31 cellular contexts compared by ENCODE assay signal in genomic region chr16:6345090-6345489, GRCh38.
A peak's percentile ranks its signal among the peaks of the same experiment; 100 is the strongest.
DNase-seq lines count a peak whose midpoint lies in the region; ATAC-seq and TF ChIP-seq lines count a peak whose summit lies in the region.
"Had no signal": no experiment of that assay in that cellular context is flagged by ENCODE, and none has a peak within 500 bp of the region (broad histone marks: within the 10 kb centered on the region; RNA-seq: fewer than 3 reads in every experiment).

No MANE protein-coding gene starts in this region.

- DNase-seq in GM23338 (ENCODE audit: low spot score): peak; percentile 27
- DNase-seq in Panc1 (ENCODE audit: low read depth, low spot score): no peak
- peak in 1 of 2 donors; percentile 46 for DNase-seq in left colon
- DNase-seq in hepatic stellate cell (ENCODE audit: low spot score): no peak
- no peak for DNase-seq in Karpas-422
- no peak for DNase-seq in T-helper 2 cell treated with Interferon-gamma antibody and Interleukin-4, amounts not matched to agents 5 μg/mL and 100 μg/mL, for 36 hours (ENCODE audit: low spot score)
- no peak for DNase-seq in activated CD4-positive, CD25-positive, alpha-beta regulatory T cell (lab: John Stamatoyannopoulos, UW)
- DNase-seq: activated CD4-positive, alpha-beta T cell treated with anti-CD3 and anti-CD28 coated beads, Interleukin-2, amount 50 U/mL, for 1 hour; activated effector memory CD4-positive, alpha-beta T cell treated with Interleukin-2 at 50 U/mL for 16 hours; activated T-cell treated with anti-CD3 and anti-CD28 coated beads, Interleukin-2, amount 50 U/mL, for 1 hour; anterior cingulate cortex; CD8-positive, alpha-beta memory T cell; effector CD8-positive, alpha-beta T cell; hypothalamus; immature natural killer cell; left cardiac atrium; mammary epithelial cell; NCI-H1092 treated with DMSO at 0.1 percent for 48 hours; NCI-H187 treated with DMSO at 0.1 percent for 48 hours; NCI-H2171; pancreas; SIG-M5; stimulated activated naive B cell treated with anti-CD40 and anti-IgM and Interleukin-4, amounts not matched to agents 10 μg/mL and 1 μg/mL and 100 μg/mL, for 72 hours had no signal

- ATAC-seq in GM23338 (no peak), Panc1 (no peak), left colon (peak; percentile 83)
- ATAC-seq: left cardiac atrium; mucosa of descending colon; natural killer cell treated with Interleukin-12 subunit alpha and Interleukin-12 subunit beta and Interleukin-15 and Interleukin-18, amount 100 ng/mL, for 72 hours; pancreas; stimulated activated naive B cell treated with anti-CD40 and anti-IgM and Interleukin-4, amounts not matched to agents 10 μg/mL and 1 μg/mL and 100 μg/mL, for 72 hours; WTC11 had no signal

- CTCF ChIA-PET in Panc1 (lab: Charles Lee): no interaction called here

- H3K4me3 ChIP-seq in GM23338 (no peak overlapping the region), Panc1 (ENCODE audit: low read depth in 2 of 2, low read length in 2 of 2) (no peak overlapping the region), Karpas-422 (ENCODE audit: low read length) (no peak overlapping the region)
- H3K4me3 ChIP-seq: coronary artery, mucosa of descending colon, pancreas had no signal

- H3K27ac Mint-ChIP-seq in GM23338: 0 out of 2 replicates have a peak overlapping the region, but pooled peaks have one; percentile 30
- H3K27ac Mint-ChIP-seq in T-helper 2 cell treated with Interferon-gamma antibody and Interleukin-4, amounts not matched to agents 5 μg/mL and 100 μg/mL, for 36 hours: no peak overlapping the region
- H3K27ac Mint-ChIP-seq: activated naive CD8-positive, alpha-beta T cell; B cell; CD8-positive, alpha-beta memory T cell; immature natural killer cell; natural killer cell treated with Interleukin-12 subunit alpha and Interleukin-12 subunit beta and Interleukin-15 and Interleukin-18, amount 100 ng/mL, for 72 hours; stimulated activated naive B cell treated with anti-CD40 and anti-IgM and Interleukin-4, amounts not matched to agents 10 μg/mL and 1 μg/mL and 100 μg/mL, for 72 hours; WTC11 had no signal

- H3K36me3 ChIP-seq in GM23338 (ENCODE audit: insufficient read depth): no peaks in the 10 kb centered on the region
- H3K36me3 ChIP-seq in Panc1 (ENCODE audit: control insufficient read depth, insufficient read depth, low read length): no peaks in the 10 kb centered on the region
- H3K36me3 ChIP-seq in Karpas-422 (ENCODE audit: insufficient read depth, low read length): no peaks in the 10 kb centered on the region
- H3K36me3 ChIP-seq: pancreas had no signal

- H3K4me1 Mint-ChIP-seq in GM23338: peaks cover 50% of the 10 kb centered on the region
- no peaks in the 10 kb centered on the region for H3K4me1 Mint-ChIP-seq in T-helper 2 cell treated with Interferon-gamma antibody and Interleukin-4, amounts not matched to agents 5 μg/mL and 100 μg/mL, for 36 hours (ENCODE audit: low read depth)
- H3K4me1 Mint-ChIP-seq: B cell; CD8-positive, alpha-beta memory T cell; immature natural killer cell; stimulated activated naive B cell treated with anti-CD40 and anti-IgM and Interleukin-4, amounts not matched to agents 10 μg/mL and 1 μg/mL and 100 μg/mL, for 72 hours; WTC11 had no signal

- H3K27me3 Mint-ChIP-seq in GM23338 (ENCODE audit: insufficient read depth, low read depth, poor library complexity): peaks cover 4% of the 10 kb centered on the region
- H3K27me3 Mint-ChIP-seq in T-helper 2 cell treated with Interferon-gamma antibody and Interleukin-4, amounts not matched to agents 5 μg/mL and 100 μg/mL, for 36 hours (ENCODE audit: low read depth): no peaks in the 10 kb centered on the region
- H3K27me3 Mint-ChIP-seq: activated naive CD8-positive, alpha-beta T cell; B cell; CD8-positive, alpha-beta memory T cell; natural killer cell treated with Interleukin-12 subunit alpha and Interleukin-12 subunit beta and Interleukin-15 and Interleukin-18, amount 100 ng/mL, for 72 hours; stimulated activated naive B cell treated with anti-CD40 and anti-IgM and Interleukin-4, amounts not matched to agents 10 μg/mL and 1 μg/mL and 100 μg/mL, for 72 hours had no signal

- peaks cover 9% of the 10 kb centered on the region for H3K9me2 ChIP-seq in GM23338 (ENCODE audit: insufficient read depth)
- H3K9me2 ChIP-seq in Karpas-422 (replicated peaks; ENCODE audit: insufficient read depth, low read length): no peaks in the 10 kb centered on the region

- H3K36me3 Mint-ChIP-seq in GM23338 (ENCODE audit: low read depth): peaks cover 23% of the 10 kb centered on the region
- H3K36me3 Mint-ChIP-seq in T-helper 2 cell treated with Interferon-gamma antibody and Interleukin-4, amounts not matched to agents 5 μg/mL and 100 μg/mL, for 36 hours (ENCODE audit: low read depth): no peaks in the 10 kb centered on the region
- H3K36me3 Mint-ChIP-seq: activated naive CD8-positive, alpha-beta T cell; CD8-positive, alpha-beta memory T cell; immature natural killer cell; natural killer cell treated with Interleukin-12 subunit alpha and Interleukin-12 subunit beta and Interleukin-15 and Interleukin-18, amount 100 ng/mL, for 72 hours; stimulated activated naive B cell treated with anti-CD40 and anti-IgM and Interleukin-4, amounts not matched to agents 10 μg/mL and 1 μg/mL and 100 μg/mL, for 72 hours had no signal

- H4K20me1 ChIP-seq in GM23338 (replicated peaks; ENCODE audit: insufficient read depth) (no peaks in the 10 kb centered on the region), Karpas-422 (ENCODE audit: insufficient read depth, low read depth, low read length) (no peaks in the 10 kb centered on the region)

- H3K79me2 ChIP-seq in GM23338 (replicated peaks; ENCODE audit: insufficient read depth): no peaks in the 10 kb centered on the region
- H3K79me2 ChIP-seq in Karpas-422 (ENCODE audit: low read length): no peaks in the 10 kb centered on the region

- peaks cover 8% of the 10 kb centered on the region; the same call in 1 of the 2 replicates for H3F3A ChIP-seq in GM23338 (replicated peaks; ENCODE audit: low read depth)

- H3K4me3 Mint-ChIP-seq in GM23338: no peak overlapping the region
- H3K4me3 Mint-ChIP-seq in T-helper 2 cell treated with Interferon-gamma antibody and Interleukin-4, amounts not matched to agents 5 μg/mL and 100 μg/mL, for 36 hours: no peak overlapping the region
- H3K4me3 Mint-ChIP-seq: activated naive CD8-positive, alpha-beta T cell; B cell; CD8-positive, alpha-beta memory T cell; immature natural killer cell; natural killer cell treated with Interleukin-12 subunit alpha and Interleukin-12 subunit beta and Interleukin-15 and Interleukin-18, amount 100 ng/mL, for 72 hours; stimulated activated naive B cell treated with anti-CD40 and anti-IgM and Interleukin-4, amounts not matched to agents 10 μg/mL and 1 μg/mL and 100 μg/mL, for 72 hours; WTC11 had no signal

- H3K9ac ChIP-seq in Karpas-422 (ENCODE audit: low read length): no peak overlapping the region

- intact Hi-C loops in Panc1 (cut with micrococcal nuclease; ENCODE audit: unreplicated experiment) (no loop called here), left colon (cut with DNase I, micrococcal nuclease) (no loop called here)

- POLR2A ChIA-PET in Panc1 (lab: Charles Lee): no interaction called here

- peaks cover 19% of the 10 kb centered on the region for H3K9me3 Mint-ChIP-seq in GM23338
- peaks cover 56% of the 10 kb centered on the region for H3K9me3 Mint-ChIP-seq in T-helper 2 cell treated with Interferon-gamma antibody and Interleukin-4, amounts not matched to agents 5 μg/mL and 100 μg/mL, for 36 hours

- H3K27me3 ChIP-seq in GM23338 (ENCODE audit: insufficient read depth) (no peaks in the 10 kb centered on the region), Panc1 (ENCODE audit: control insufficient read depth, insufficient read depth, low read length) (0 out of 2 replicates have a peak, but pooled peaks cover 3% of the 10 kb centered on the region), Karpas-422 (ENCODE audit: low read length) (no peaks in the 10 kb centered on the region)
- H3K27me3 ChIP-seq: pancreas had no signal

- peaks cover 5% of the 10 kb centered on the region; the same call in 1 of the 2 replicates for H3K4me1 ChIP-seq in GM23338 (ENCODE audit: insufficient read depth)
- no peaks in the 10 kb centered on the region for H3K4me1 ChIP-seq in Panc1 (ENCODE audit: control insufficient read depth, insufficient read depth, low read length)
- no peaks in the 10 kb centered on the region for H3K4me1 ChIP-seq in Karpas-422 (ENCODE audit: low read length)
- H3K4me1 ChIP-seq: pancreas had no signal

- peak; percentile 70 for TF ChIP-seq CTCF in 22Rv1 (IDR thresholded peaks at IDR 0.05)
- peak; percentile 59 for TF ChIP-seq CTCF in GM23338 (conservative IDR thresholded peaks at IDR 0.05; ENCODE audit: low read depth in 2 of 2)
- peak; percentile 45 for TF ChIP-seq CTCF in Panc1 (IDR thresholded peaks at IDR 0.05)

- in situ Hi-C loops in Panc1 (cut with HindIII; ENCODE audit: low pct_unique_long_range_greater_than_20kb, low sequenced_read_pairs): no loop called here

- H3K4me2 ChIP-seq in GM23338 (no peak overlapping the region), Karpas-422 (ENCODE audit: low read depth, low read length, poor library complexity, severe bottlenecking) (no peak overlapping the region)

- H3K9me3 ChIP-seq in Panc1 (ENCODE audit: control insufficient read depth, insufficient read depth, low read depth, low read length) (no peaks in the 10 kb centered on the region), Karpas-422 (ENCODE audit: low read length) (no peaks in the 10 kb centered on the region; the same call in 1 of the 2 replicates)
- H3K9me3 ChIP-seq: mucosa of descending colon, pancreas had no signal

- H2AFZ ChIP-seq in GM23338 (no peak overlapping the region), Karpas-422 (ENCODE audit: low read length) (no peak overlapping the region)

- no TSS peak for BruUV-seq in Panc1 (replicated peaks; lab: Mats Ljungman, UMichigan)

- no peak overlapping the region for H3K27ac ChIP-seq in 22Rv1
- H3K27ac ChIP-seq in GM23338 (ENCODE audit: low read depth): peak overlapping the region; percentile 83
- H3K27ac ChIP-seq in Panc1 (ENCODE audit: low read length): no peak overlapping the region
- H3K27ac ChIP-seq in Karpas-422 (ENCODE audit: low read length): no peak overlapping the region
- H3K27ac ChIP-seq: coronary artery, epithelial cell of prostate, pancreas had no signal

TF ChIP-seq in GM23338, 12 proteins besides CTCF, POLR2A, EP300 and RAD21 (continues in another document):
- TF ChIP-seq NANOG (IDR thresholded peaks at IDR 0.05; ENCODE audit: borderline replicate concordance): no peak
